In genomic region chr19:4113398-4114088, GRCh38 we compare ENCODE assay signal across 25 cellular contexts. TPM values are rescaled to one million over a fixed set of nuclear protein-coding genes. Genes with fewer than 3 reads are reported as not detected.
DNase-seq lines count a peak whose midpoint lies in the region; ATAC-seq and TF ChIP-seq lines count a peak whose summit lies in the region.
"Had no signal": no experiment of that assay in that cellular context is flagged by ENCODE, and none has a peak within 500 bp of the region (broad histone marks: within the 10 kb centered on the region; RNA-seq: fewer than 3 reads in every experiment).

No MANE protein-coding gene starts in this region.

- no peaks in the 10 kb centered on the region for H3K27me3 Mint-ChIP-seq in activated naive CD8-positive, alpha-beta T cell
- no peaks in the 10 kb centered on the region for H3K27me3 Mint-ChIP-seq in activated naive CD8-positive, alpha-beta T cell treated with anti-CD3 and anti-CD28 coated beads, Interleukin-2, amount 50 U/mL, for 24 hours
- H3K27me3 Mint-ChIP-seq in activated B cell treated with CpG ODN at 0.5 μM for 24 hours = no peaks in the 10 kb centered on the region
- no peaks in the 10 kb centered on the region for H3K27me3 Mint-ChIP-seq in Calu3 (ENCODE audit: unreplicated experiment)

- BruUV-seq in Calu3 (replicated peaks; lab: Mats Ljungman, UMichigan) = no TSS peak

- H3K27ac ChIP-seq in mesenchymal stem cell (ENCODE audit: low read length, poor library complexity, severe bottlenecking) (no peak overlapping the region), thymus (ENCODE audit: low read depth) (peak overlapping the region; percentile 33)
- H3K27ac ChIP-seq: upper lobe of right lung had no signal

- H2BK15ac ChIP-seq in mesenchymal stem cell (ENCODE audit: low read depth, poor library complexity, severe bottlenecking) = peak overlapping the region; percentile 9

- peaks cover 49% of the 10 kb centered on the region for H3K4me1 Mint-ChIP-seq in activated naive CD8-positive, alpha-beta T cell (ENCODE audit: low read depth)
- H3K4me1 Mint-ChIP-seq in activated naive CD8-positive, alpha-beta T cell treated with anti-CD3 and anti-CD28 coated beads, Interleukin-2, amount 50 U/mL, for 24 hours = peaks cover 56% of the 10 kb centered on the region
- peaks cover 69% of the 10 kb centered on the region for H3K4me1 Mint-ChIP-seq in activated B cell treated with CpG ODN at 0.5 μM for 24 hours
- no peaks in the 10 kb centered on the region for H3K4me1 Mint-ChIP-seq in Calu3 (ENCODE audit: low read depth, unreplicated experiment)

- no peaks in the 10 kb centered on the region for H3K9me3 Mint-ChIP-seq in activated naive CD8-positive, alpha-beta T cell (ENCODE audit: low read depth)
- no peaks in the 10 kb centered on the region for H3K9me3 Mint-ChIP-seq in activated naive CD8-positive, alpha-beta T cell treated with anti-CD3 and anti-CD28 coated beads, Interleukin-2, amount 50 U/mL, for 24 hours
- H3K9me3 Mint-ChIP-seq in activated B cell treated with CpG ODN at 0.5 μM for 24 hours (no peaks in the 10 kb centered on the region), Calu3 (ENCODE audit: low read depth, unreplicated experiment) (no peaks in the 10 kb centered on the region)

- peak overlapping the region; percentile 46 for H3K4me3 Mint-ChIP-seq in activated naive CD8-positive, alpha-beta T cell
- no peak overlapping the region for H3K4me3 Mint-ChIP-seq in activated naive CD8-positive, alpha-beta T cell treated with anti-CD3 and anti-CD28 coated beads, Interleukin-2, amount 50 U/mL, for 24 hours
- H3K4me3 Mint-ChIP-seq in activated B cell treated with CpG ODN at 0.5 μM for 24 hours = no peak overlapping the region
- H3K4me3 Mint-ChIP-seq in Calu3 (ENCODE audit: low read depth, unreplicated experiment) = no peak overlapping the region

- no peak overlapping the region for H3K18ac ChIP-seq in mesenchymal stem cell (ENCODE audit: low read depth in 1 of 2, low read length in 2 of 2)

- H2BK120ac ChIP-seq in mesenchymal stem cell (ENCODE audit: low read depth, low read length) = no peak overlapping the region

- no peak overlapping the region for H4K91ac ChIP-seq in mesenchymal stem cell (ENCODE audit: low read length)

- peak overlapping the region; percentile 7 for H4K8ac ChIP-seq in mesenchymal stem cell (ENCODE audit: low read length)

- H3K14ac ChIP-seq in mesenchymal stem cell (ENCODE audit: low read length in 2 of 2) = no peak overlapping the region

- H3K9ac ChIP-seq in mesenchymal stem cell (ENCODE audit: low read length) = no peak overlapping the region

- no peaks in the 10 kb centered on the region for H3K27me3 ChIP-seq in mesenchymal stem cell (ENCODE audit: control insufficient read depth in 1 of 2, insufficient read depth in 1 of 2, low read length in 2 of 2)
- no peaks in the 10 kb centered on the region for H3K27me3 ChIP-seq in thymus (ENCODE audit: control insufficient read depth, insufficient read depth)
- H3K27me3 ChIP-seq: upper lobe of right lung had no signal

- no peak for ATAC-seq in activated naive CD8-positive, alpha-beta T cell treated with anti-CD3 and anti-CD28 coated beads, Interleukin-2, amount 50 U/mL, for 24 hours
- ATAC-seq in activated B cell treated with CpG ODN at 0.5 μM for 24 hours (ENCODE audit: low read depth) = no peak
- ATAC-seq: GM12878, HCT116, upper lobe of right lung had no signal

- no peak overlapping the region for H3K4me2 ChIP-seq in mesenchymal stem cell (ENCODE audit: low read length, poor library complexity, severe bottlenecking)

- peaks cover 61% of the 10 kb centered on the region for H3K79me1 ChIP-seq in mesenchymal stem cell (replicated peaks; ENCODE audit: low read length, poor library complexity, severe bottlenecking)

- CTCF ChIA-PET in activated B cell treated with CpG ODN at 0.5 μM for 24 hours (lab: Charles Lee) (no interaction called here), Calu3 (lab: Charles Lee) (no interaction called here)

- H3K4me3 ChIP-seq in mesenchymal stem cell (ENCODE audit: insufficient read depth in 1 of 2, low read depth in 1 of 2, low read length in 2 of 2) (no peak overlapping the region), thymus (ENCODE audit: low read length) (no peak overlapping the region)
- H3K4me3 ChIP-seq: GM12878, lung, upper lobe of right lung had no signal

- no peak overlapping the region for H2BK5ac ChIP-seq in mesenchymal stem cell (ENCODE audit: low read depth, low read length, poor library complexity, severe bottlenecking)

- no peak overlapping the region for H2AK5ac ChIP-seq in mesenchymal stem cell (ENCODE audit: low read length, severe bottlenecking)

- H3K36me3 Mint-ChIP-seq in activated naive CD8-positive, alpha-beta T cell = no peaks in the 10 kb centered on the region
- peaks cover 29% of the 10 kb centered on the region for H3K36me3 Mint-ChIP-seq in activated naive CD8-positive, alpha-beta T cell treated with anti-CD3 and anti-CD28 coated beads, Interleukin-2, amount 50 U/mL, for 24 hours (ENCODE audit: low read depth)
- H3K36me3 Mint-ChIP-seq in activated B cell treated with CpG ODN at 0.5 μM for 24 hours (ENCODE audit: low read depth) (peaks cover 60% of the 10 kb centered on the region), Calu3 (ENCODE audit: insufficient read depth, unreplicated experiment) (peaks cover 36% of the 10 kb centered on the region)

- no peaks in the 10 kb centered on the region for H3K9me3 ChIP-seq in mesenchymal stem cell (ENCODE audit: control insufficient read depth, low read length)
- no peaks in the 10 kb centered on the region for H3K9me3 ChIP-seq in thymus (ENCODE audit: control insufficient read depth)
- H3K9me3 ChIP-seq: upper lobe of right lung had no signal

- no peak overlapping the region for H2AFZ ChIP-seq in mesenchymal stem cell (ENCODE audit: low read depth, low read length)

- no peak overlapping the region for H3K23ac ChIP-seq in mesenchymal stem cell (ENCODE audit: low read length in 2 of 2)

- no peak for DNase-seq in activated naive CD8-positive, alpha-beta T cell treated with anti-CD3 and anti-CD28 coated beads, Interleukin-2, amount 50 U/mL, for 24 hours
- no peak for DNase-seq in activated B cell treated with CpG ODN at 0.5 μM for 24 hours
- DNase-seq in mesenchymal stem cell = no peak
- no peak for DNase-seq in NCI-H1048 (lab: John Stamatoyannopoulos, UW)
- no peak for DNase-seq in glomerular visceral epithelial cell (ENCODE audit: extremely low spot score)
- DNase-seq in Calu3 = no peak
- DNase-seq: activated effector memory CD4-positive, alpha-beta T cell treated with Interleukin-2 at 50 U/mL for 16 hours; effector memory CD4-positive, alpha-beta T cell; GDM1; glutamatergic neuron; IMR-90; MM.1S; NCI-H1694 treated with DMSO at 0.1 percent for 48 hours; NCI-H345; retina; stimulated activated naive CD4-positive, alpha-beta T cell treated with Interleukin-2 at 50 U/mL for 16 hours; upper lobe of right lung had no signal

- H2BK12ac ChIP-seq in mesenchymal stem cell (ENCODE audit: low read length in 2 of 2) = no peak overlapping the region

- TF ChIP-seq CTCF in activated B cell treated with CpG ODN at 0.5 μM for 24 hours (IDR thresholded peaks at IDR 0.05) (no peak), Calu3 (IDR thresholded peaks at IDR 0.05; ENCODE audit: unreplicated experiment) (no peak)

- no peak overlapping the region for H3K4ac ChIP-seq in mesenchymal stem cell (ENCODE audit: low read depth in 1 of 2, low read length in 2 of 2)

- intact Hi-C loops in activated B cell treated with CpG ODN at 0.5 μM for 24 hours (cut with micrococcal nuclease) = no loop called here
- intact Hi-C loops in Calu3 (cut with micrococcal nuclease; ENCODE audit: unreplicated experiment) = no loop called here

- 92% methylated on average over 22 of the region's 22 CpGs for WGBS in mesenchymal stem cell
- WGBS in thymus = 93% methylated on average over 22 of the region's 22 CpGs

- no peaks in the 10 kb centered on the region for H3K4me1 ChIP-seq in mesenchymal stem cell (ENCODE audit: control insufficient read depth, insufficient read depth, low read depth, low read length)
- H3K4me1 ChIP-seq in thymus (ENCODE audit: control insufficient read depth, insufficient read depth, low read length) = peaks cover 26% of the 10 kb centered on the region

- H3K27ac Mint-ChIP-seq in activated naive CD8-positive, alpha-beta T cell = no peak overlapping the region
- H3K27ac Mint-ChIP-seq in activated naive CD8-positive, alpha-beta T cell treated with anti-CD3 and anti-CD28 coated beads, Interleukin-2, amount 50 U/mL, for 24 hours = no peak overlapping the region
- peak overlapping the region; percentile 78 for H3K27ac Mint-ChIP-seq in activated B cell treated with CpG ODN at 0.5 μM for 24 hours
- no peak overlapping the region for H3K27ac Mint-ChIP-seq in Calu3 (ENCODE audit: unreplicated experiment)

- peaks cover 91 to 97% of the 10 kb centered on the region in 2 experiments for H3K36me3 ChIP-seq in mesenchymal stem cell (ENCODE audit: control insufficient read depth in 1 of 2, insufficient read depth in 2 of 2, low read depth in 1 of 2, low read length in 2 of 2)
- H3K36me3 ChIP-seq in thymus (ENCODE audit: control insufficient read depth, insufficient read depth) = peaks cover 67% of the 10 kb centered on the region

- POLR2A ChIA-PET in activated B cell treated with CpG ODN at 0.5 μM for 24 hours (lab: Charles Lee) = no interaction called here

RNA-seq across cellular contexts. Expression of gene MAP2K2, which starts 10.4 kb away (rescaled TPM):
- total RNA-seq in activated B cell treated with CpG ODN at 0.5 μM for 24 hours (126 TPM in 2 replicates), Calu3 (2022) (113 and 114 TPM in 2 replicates)
- 184 TPM for polyA plus RNA-seq in mesenchymal stem cell (2013, experiment 1 of 2)
- polyA plus RNA-seq in mesenchymal stem cell (2013, experiment 2 of 2) = 179 TPM
- polyA plus RNA-seq in thymus = 144 TPM

RNA-seq across cellular contexts. Expression of gene CREB3L3, which starts 39.9 kb away (rescaled TPM):
- total RNA-seq in activated B cell treated with CpG ODN at 0.5 μM for 24 hours (not detected in 2 replicates), Calu3 (2022) (0.14 and 0.44 TPM in 2 replicates)
- 0.03 TPM for polyA plus RNA-seq in mesenchymal stem cell (2013, experiment 1 of 2)
- 0.05 TPM for polyA plus RNA-seq in mesenchymal stem cell (2013, experiment 2 of 2)
- 2.0 TPM for polyA plus RNA-seq in thymus
- total RNA-seq: activated CD8-positive, alpha-beta memory T cell treated with anti-CD3 and anti-CD28 coated beads for 36 hours; cerebellum; GM12878; IMR-90; lung; upper lobe of right lung had no signal
- polyA plus RNA-seq: IMR-90, neural cell had no signal

RNA-seq across cellular contexts. Expression of gene ZBTB7A, which starts 46.8 kb away (rescaled TPM):
- 44.5 and 49.2 TPM in 2 replicates for total RNA-seq in activated B cell treated with CpG ODN at 0.5 μM for 24 hours
- 27.7 TPM for polyA plus RNA-seq in mesenchymal stem cell (2013, experiment 1 of 2)
- polyA plus RNA-seq in mesenchymal stem cell (2013, experiment 2 of 2) = 26.9 TPM
- 9.4 TPM for polyA plus RNA-seq in thymus
- total RNA-seq in Calu3 (2022) = 38.0 and 44.7 TPM in 2 replicates
